ENCODE assay signal across 22 cellular contexts in genomic region chr10:70228503-70228902, GRCh38. TPM values are rescaled to one million over a fixed set of nuclear protein-coding genes. Genes with fewer than 3 reads are reported as not detected.
DNase-seq lines count a peak whose midpoint lies in the region; ATAC-seq, FAIRE-seq and TF ChIP-seq lines count a peak whose summit lies in the region.
"Had no signal": no experiment of that assay in that cellular context is flagged by ENCODE, and none has a peak within 500 bp of the region (broad histone marks: within the 10 kb centered on the region; RNA-seq: fewer than 3 reads in every experiment).

No MANE protein-coding gene starts in this region.

- H3K9me3 ChIP-seq in HepG2 (ENCODE audit: low read length) (no peaks in the 10 kb centered on the region), right lobe of liver (no peaks in the 10 kb centered on the region), GM12878 (replicated peaks; ENCODE audit: control insufficient read depth, insufficient read depth, low read length) (no peaks in the 10 kb centered on the region), mucosa of rectum (ENCODE audit: control insufficient read depth in 2 of 2, low read length in 2 of 2) (no peaks in the 10 kb centered on the region), vagina (no peaks in the 10 kb centered on the region)
- H3K9me3 ChIP-seq: gastroesophageal sphincter, mucosa of descending colon, neutrophil had no signal

- CTCF ChIA-PET in HepG2 (lab: Yijun Ruan, JAX; ENCODE audit: low intra/inter-chr PET ratio, low total read pairs), result no interaction called here
- CTCF ChIA-PET in GM12878 (lab: Yijun Ruan, JAX), result interaction anchor here (1.1 to 16.2 kb wide), 3 partner anchors 82 to 135 kb away, joined by 3 to 611 read pairs (median 41); partner anchors contain the start of gene TYSND1

- H3K4me1 ChIP-seq in HepG2 (ENCODE audit: insufficient read depth, low read length), result peaks cover 65% of the 10 kb centered on the region
- H3K4me1 ChIP-seq in right lobe of liver, result peaks cover 0 to 14% (median 3%) of the 10 kb centered on the region in 4 donors
- H3K4me1 ChIP-seq in GM12878 (ENCODE audit: control insufficient read depth, insufficient read depth, low read length), result peaks cover 4% of the 10 kb centered on the region
- peaks cover 16 to 24% of the 10 kb centered on the region in 2 donors for H3K4me1 ChIP-seq in mucosa of rectum (ENCODE audit: control insufficient read depth in 2 of 2, insufficient read depth in 2 of 2, low read length in 2 of 2)
- peaks cover 37% of the 10 kb centered on the region for H3K4me1 ChIP-seq in vagina

- H3K27ac ChIP-seq in HepG2 (ENCODE audit: extremely low read length, insufficient read depth, low read length) (no peak overlapping the region), right lobe of liver (no peak overlapping the region), GM12878 (ENCODE audit: control insufficient read depth, insufficient read depth) (peak overlapping the region; percentile 18; the same call in 1 of the 2 replicates), mucosa of rectum (ENCODE audit: low read depth in 2 of 2, low read length in 2 of 2) (peak overlapping the region; percentile 72 to 97), vagina (peak overlapping the region; percentile 40)
- H3K27ac ChIP-seq: neutrophil had no signal

- H3K9ac ChIP-seq in HepG2 (ENCODE audit: insufficient read depth, low read depth, low read length), result no peak overlapping the region
- H3K9ac ChIP-seq in GM12878 (ENCODE audit: control insufficient read depth, insufficient read depth, low read length), result peak overlapping the region; percentile 2; the same call in 1 of the 2 replicates
- H3K9ac ChIP-seq in mucosa of rectum (ENCODE audit: low read depth in 1 of 2, low read length in 2 of 2), result peak overlapping the region in 1 of 2 donors; percentile 58

- H3K4me2 ChIP-seq in HepG2 (ENCODE audit: low read depth, low read length), result 0 out of 2 replicates have a peak overlapping the region, but pooled peaks have one; percentile 8
- H3K4me2 ChIP-seq in GM12878 (ENCODE audit: control insufficient read depth, insufficient read depth), result peak overlapping the region; percentile 62

- in situ Hi-C loops in HepG2 (cut with HindIII; ENCODE audit: extremely low pct_ligation_motif_present, low pct_unique_long_range_greater_than_20kb) (no loop called here), GM12878 (cut with MboI) (loop anchor here (5.0 kb wide), 1 partner anchor 129 kb away; no protein-coding TSS in a partner anchor)

- no peak for FAIRE-seq in HepG2 (lab: Jason Lieb, UNC)
- FAIRE-seq in GM12878 (lab: Jason Lieb, UNC), result no peak

- POLR2A ChIA-PET in HepG2 (lab: Yijun Ruan, JAX) (interaction anchor here (1.3 to 1.7 kb wide), 2 partner anchors 58 to 136 kb away, joined by 3 to 5 read pairs; partner anchors contain the start of gene SAR1A), GM12878 (lab: Charles Lee) (interaction anchor here (3.3 kb wide), 1 partner anchor 135 kb away, joined by 14 read pairs; no protein-coding TSS in a partner anchor)

- ATAC-seq in HepG2 (no peak), right lobe of liver (no peak), GM12878 (no peak), GM19395 (IDR thresholded peaks at IDR 0.05; ENCODE audit: unreplicated experiment) (no peak)
- ATAC-seq: activated CD4-positive, alpha-beta T cell treated with anti-CD3 and anti-CD28 coated beads for 36 hours; stimulated activated naive CD8-positive, alpha-beta T cell treated with anti-CD3 and anti-CD28 coated beads, Interleukin-15, Interleukin-2, amounts not matched to agents 100 U/mL and 50 U/mL, for 24 hours had no signal

- WGBS in HepG2 (ENCODE audit: low lambda C conversion rate), result 77% methylated on average over 1 of the region's 1 CpG
- WGBS in right lobe of liver (ENCODE audit: insufficient coverage, low coverage, low lambda C conversion rate, missing lambda C conversion rate), result 70% methylated on average over 1 of the region's 1 CpG
- 41% methylated on average over 1 of the region's 1 CpG for WGBS in GM12878 (ENCODE audit: insufficient coverage, insufficient replicate concordance, low lambda C conversion rate, missing lambda C conversion rate)

- BruUV-seq in HepG2 (replicated peaks; lab: Mats Ljungman, UMichigan) (no TSS peak), GM12878 (replicated peaks; lab: Mats Ljungman, UMichigan) (no TSS peak)

- H3K27me3 ChIP-seq in HepG2 (ENCODE audit: control insufficient read depth in 1 of 2, insufficient read depth in 2 of 2, low read length in 2 of 2) (no peaks in the 10 kb centered on the region; a peak in 1 of 5 replicates), right lobe of liver (no peaks in the 10 kb centered on the region), GM12878 (replicated peaks in 1 of 2; ENCODE audit: control insufficient read depth in 2 of 2, insufficient read depth in 2 of 2, low read length in 1 of 2) (no peaks in the 10 kb centered on the region), mucosa of rectum (ENCODE audit: control insufficient read depth in 2 of 2, insufficient read depth in 2 of 2, low read length in 2 of 2) (no peaks in the 10 kb centered on the region), vagina (no peaks in the 10 kb centered on the region)
- H3K27me3 ChIP-seq: gastroesophageal sphincter, neutrophil had no signal

- TF ChIP-seq CTCF in HepG2 (CRISPR knock-in tag; IDR thresholded peaks at IDR 0.05) (no peak), right lobe of liver (IDR thresholded peaks at IDR 0.05) (no peak), GM12878 (IDR thresholded peaks at IDR 0.05 in 2 of 3, conservative IDR thresholded peaks at IDR 0.05 in 1 of 3; ENCODE audit: control insufficient read depth in 2 of 3, extremely low read depth in 1 of 3, insufficient read depth in 1 of 3, low read depth in 3 of 3, low read length in 3 of 3) (no peak), vagina (IDR thresholded peaks at IDR 0.05) (no peak), GM10266 (IDR thresholded peaks at IDR 0.05; ENCODE audit: control insufficient read depth, insufficient read depth, low read depth, missing control alignments) (no peak)

- peaks cover 12% of the 10 kb centered on the region; the same call in 1 of the 2 replicates for H4K20me1 ChIP-seq in HepG2 (ENCODE audit: insufficient read depth, low read length)
- H4K20me1 ChIP-seq in GM12878 (ENCODE audit: control insufficient read depth, insufficient read depth), result no peaks in the 10 kb centered on the region

- no peak overlapping the region for H3K4me3 ChIP-seq in HepG2 (replicated peaks in 1 of 3; ENCODE audit: insufficient read depth in 1 of 3, low read depth in 2 of 3, low read length in 3 of 3)
- H3K4me3 ChIP-seq in right lobe of liver, result no peak overlapping the region
- peak overlapping the region; percentile 28; the same call in 1 of the 2 replicates for H3K4me3 ChIP-seq in GM12878
- H3K4me3 ChIP-seq in mucosa of rectum (ENCODE audit: low read length in 2 of 2), result peak overlapping the region; percentile 17 to 37
- H3K4me3 ChIP-seq in vagina, result no peak overlapping the region
- H3K4me3 ChIP-seq: gastroesophageal sphincter, mucosa of descending colon had no signal

- no peak for DNase-seq in HepG2 (ENCODE audit: low spot score)
- DNase-seq in right lobe of liver, result no peak
- DNase-seq in GM12878 (ENCODE audit: low read depth, low spot score), result no peak
- no peak for DNase-seq in vagina (ENCODE audit: extremely low spot score in 2 of 2)
- DNase-seq in stimulated activated naive CD4-positive, alpha-beta T cell treated with Interleukin-2 at 50 U/mL for 16 hours (lab: John Stamatoyannopoulos, UW), result no peak
- DNase-seq in GM10266 (ENCODE audit: extremely low spot score), result no peak
- DNase-seq: activated CD4-positive, alpha-beta T cell treated with anti-CD3 and anti-CD28 coated beads for 36 hours; activated CD8-positive, alpha-beta memory T cell treated with anti-CD3 and anti-CD28 coated beads, Interleukin-2, amount 50 U/mL, for 4 hours; activated naive CD4-positive, alpha-beta T cell; CD8-positive, alpha-beta memory T cell; cortex of kidney; DMS79 treated with DMSO at 0.1 percent for 48 hours; H9; MV-4-11; NCI-H82; right cardiac atrium; stimulated activated naive CD8-positive, alpha-beta T cell treated with anti-CD3 and anti-CD28 coated beads, Interleukin-15, Interleukin-2, amounts not matched to agents 100 U/mL and 50 U/mL, for 24 hours had no signal

- TF ChIP-seq RAD21 in HepG2 (CRISPR knock-in tag; IDR thresholded peaks at IDR 0.05) (no peak), GM12878 (IDR thresholded peaks at IDR 0.05; ENCODE audit: insufficient read depth, low read depth, low read length) (no peak)

- no peak overlapping the region for H2AFZ ChIP-seq in HepG2 (ENCODE audit: low read length)
- no peak overlapping the region for H2AFZ ChIP-seq in GM12878 (ENCODE audit: control insufficient read depth, low read depth, low read length)

- peaks cover 84% of the 10 kb centered on the region for H3K79me2 ChIP-seq in HepG2 (ENCODE audit: insufficient read depth, low read length)
- peaks cover 95% of the 10 kb centered on the region for H3K79me2 ChIP-seq in GM12878 (ENCODE audit: control insufficient read depth, insufficient read depth, low read length)

- RAD21 ChIA-PET in GM12878 (lab: Charles Lee; ENCODE audit: unreplicated experiment), result interaction anchor here (1.0 to 18.9 kb wide), 2 partner anchors 82 to 133 kb away, joined by 3 to 675 read pairs; partner anchors contain the start of gene TYSND1

- no peak for TF ChIP-seq EP300 in HepG2 (IDR thresholded peaks at IDR 0.05; ENCODE audit: low read depth in 2 of 2, low read length in 2 of 2)
- TF ChIP-seq EP300 in HepG2 (CRISPR knock-in tag; IDR thresholded peaks at IDR 0.05; ENCODE audit: borderline replicate concordance), result no peak
- no peak for TF ChIP-seq EP300 in GM12878 (IDR thresholded peaks at IDR 0.05; ENCODE audit: borderline replicate concordance in 1 of 2, control insufficient read depth in 1 of 2, low read depth in 2 of 2, low read length in 2 of 2)

- intact Hi-C loops in HepG2 (cut with micrococcal nuclease; ENCODE audit: unreplicated experiment), result no loop called here
- intact Hi-C loops in right lobe of liver (cut with DNase I), result no loop called here
- intact Hi-C loops in GM12878 (cut with micrococcal nuclease; ENCODE audit: unreplicated experiment), result no loop called here
- intact Hi-C loops in vagina (cut with DNase I), result no loop called here

- H3K36me3 ChIP-seq in HepG2 (replicated peaks in 1 of 2; ENCODE audit: control insufficient read depth in 1 of 2, insufficient read depth in 2 of 2, low read length in 2 of 2) (peaks cover 2 to 31% of the 10 kb centered on the region in 2 experiments), right lobe of liver (peaks cover 0 to 14% (median 0%) of the 10 kb centered on the region in 4 donors), GM12878 (ENCODE audit: control insufficient read depth in 2 of 2, insufficient read depth in 2 of 2, low read length in 1 of 2) (peaks cover 0 to 21% of the 10 kb centered on the region in 2 experiments), mucosa of rectum (ENCODE audit: control insufficient read depth in 2 of 2, insufficient read depth in 2 of 2, low read length in 2 of 2) (no peaks in the 10 kb centered on the region), vagina (no peaks in the 10 kb centered on the region)
- H3K36me3 ChIP-seq: neutrophil had no signal

- TF ChIP-seq POLR2A in HepG2 (IDR thresholded peaks at IDR 0.05; ENCODE audit: insufficient read depth in 1 of 2, low read depth in 2 of 2, low read length in 2 of 2), result no peak
- TF ChIP-seq POLR2A in right lobe of liver (IDR thresholded peaks at IDR 0.05), result no peak
- no peak for TF ChIP-seq POLR2A in GM12878 (IDR thresholded peaks at IDR 0.05; ENCODE audit: low read depth, low read length)
- TF ChIP-seq POLR2A in vagina (IDR thresholded peaks at IDR 0.05), result no peak

- SMC1A ChIA-PET in GM12878 (lab: Charles Lee; ENCODE audit: uncharacterized antibody, unreplicated experiment), result interaction anchor here (1.0 to 14.1 kb wide), 8 partner anchors 9 to 153 kb away, joined by 3 to 408 read pairs (median 6); no protein-coding TSS in a partner anchor

RNA-seq across cellular contexts. Expression of gene PPA1, which starts 4.7 kb away (rescaled TPM):
- total RNA-seq in HepG2 (2016; rRNA removed; fragmentation: Illumina TruSeq; extraction: Trizol) (250 and 371 TPM in 2 replicates), right lobe of liver (100 to 1,000 TPM in 3 of 6 experiments, 10 to 100 TPM in 3; 64.8 to 133 (median 95.7) TPM), GM12878 (2014; rRNA removed) (297 and 344 TPM in 2 replicates), GM12878 (2014; rRNA removed; fragmentation: Illumina TruSeq; extraction: Trizol) (334 and 338 TPM in 2 replicates), GM12878 (2021) (254 and 260 TPM in 2 replicates), vagina (79.3 TPM)
- total RNA-seq in HepG2 (2016; cell fraction: cytosol; rRNA removed; fragmentation: Illumina TruSeq; extraction: Trizol; ENCODE audit: low read depth), result 82.0 and 100 TPM in 2 replicates
- total RNA-seq in HepG2 (2016; cell fraction: insoluble cytoplasmic fraction; rRNA removed; fragmentation: Illumina TruSeq; extraction: Trizol), result 255 and 390 TPM in 2 replicates
- total RNA-seq in HepG2 (2016; cell fraction: membrane; rRNA removed; fragmentation: Illumina TruSeq; extraction: Trizol), result 165 and 176 TPM in 2 replicates
- total RNA-seq in HepG2 (2016; cell fraction: nucleus; rRNA removed; fragmentation: Illumina TruSeq; extraction: Trizol), result 97.3 and 103 TPM in 2 replicates
- polyA plus RNA-seq in HepG2 (2011; rRNA removed) (104 and 136 TPM in 2 replicates), GM12878 (2011; rRNA removed) (452 and 655 TPM in 2 replicates), GM12878 (2014; fragmentation: Illumina TruSeq; extraction: Trizol) (296 and 362 TPM in 2 replicates), GM12878 (2014; fragmentation: Nextera tagmentation; extraction: Ambion mirVana) (100 to 1,000 TPM; 224 to 386 TPM), GM12878 (2014; rRNA removed) (346 and 396 TPM in 2 replicates), GM12878 (2016; fragmentation: Nextera tagmentation; extraction: Ambion mirVana) (100 to 1,000 TPM; 353 to 365 TPM)
- 79.2 and 103 TPM in 2 replicates for polyA plus RNA-seq in HepG2 (2011; cell fraction: cytosol; rRNA removed)
- polyA plus RNA-seq in HepG2 (2011; cell fraction: nucleus; rRNA removed), result 29.6 and 38.4 TPM in 2 replicates
- polyA plus RNA-seq in HepG2 (2012), result 160 and 173 TPM in 2 replicates
- 83.3 and 87.7 TPM in 2 replicates for polyA plus RNA-seq in HepG2 (2016; cell fraction: cytosol; fragmentation: Illumina TruSeq; extraction: Trizol; ENCODE audit: low read depth)
- 345 and 373 TPM in 2 replicates for polyA plus RNA-seq in HepG2 (2016; cell fraction: insoluble cytoplasmic fraction; fragmentation: Illumina TruSeq; extraction: Trizol; ENCODE audit: low read depth)
- 131 and 143 TPM in 2 replicates for polyA plus RNA-seq in HepG2 (2016; cell fraction: membrane; fragmentation: Illumina TruSeq; extraction: Trizol; ENCODE audit: low read depth)
- polyA plus RNA-seq in HepG2 (2016; cell fraction: nucleus; fragmentation: Illumina TruSeq; extraction: Trizol; ENCODE audit: insufficient read depth, low read depth), result 129 and 132 TPM in 2 replicates
- polyA minus RNA-seq in HepG2 (2011; rRNA and poly(A)+ RNA removed; ENCODE audit: low replicate concordance), result 27.3 and 92.0 TPM in 2 replicates
- 75.4 and 86.8 TPM in 2 replicates for polyA minus RNA-seq in HepG2 (2011; cell fraction: cytosol; rRNA and poly(A)+ RNA removed)
- polyA minus RNA-seq in HepG2 (2011; cell fraction: nucleus; rRNA and poly(A)+ RNA removed), result 78.9 and 82.8 TPM in 2 replicates
- 131 and 145 TPM in 2 replicates for total RNA-seq in GM12878 (2013; cell fraction: nucleolus; rRNA removed)
- polyA plus RNA-seq in GM12878 (2011; ENCODE audit: low read depth), result 197 TPM
- 191 and 218 TPM in 2 replicates for polyA plus RNA-seq in GM12878 (2011; cell fraction: cytosol; rRNA removed)
- 159 and 213 TPM in 2 replicates for polyA plus RNA-seq in GM12878 (2011; cell fraction: nucleus; rRNA removed)
- polyA plus RNA-seq in GM12878 (2012), result 207 and 266 TPM in 2 replicates
- polyA minus RNA-seq in GM12878 (2011; rRNA and poly(A)+ RNA removed), result 181 and 246 TPM in 2 replicates
- polyA minus RNA-seq in GM12878 (2011; cell fraction: cytosol; rRNA and poly(A)+ RNA removed), result 70.8 and 76.2 TPM in 2 replicates
- polyA minus RNA-seq in GM12878 (2011; cell fraction: nucleus; rRNA and poly(A)+ RNA removed), result 44.1 and 89.6 TPM in 2 replicates

RNA-seq across cellular contexts. Expression of gene NPFFR1, which starts 55.3 kb away (rescaled TPM):
- total RNA-seq in HepG2 (2016; rRNA removed; fragmentation: Illumina TruSeq; extraction: Trizol) (under 0.01 TPM in 1 of 2 replicates, not detected in the other), right lobe of liver (not detected), GM12878 (2014; rRNA removed) (not detected in 2 replicates), GM12878 (2014; rRNA removed; fragmentation: Illumina TruSeq; extraction: Trizol) (not detected in 2 replicates), GM12878 (2021) (not detected in 2 replicates), vagina (not detected)
- under 0.01 TPM in 1 of 2 replicates, not detected in the other for total RNA-seq in HepG2 (2016; cell fraction: cytosol; rRNA removed; fragmentation: Illumina TruSeq; extraction: Trizol; ENCODE audit: low read depth)
- total RNA-seq in HepG2 (2016; cell fraction: insoluble cytoplasmic fraction; rRNA removed; fragmentation: Illumina TruSeq; extraction: Trizol), result 0.02 TPM in 1 of 2 replicates, not detected in the other
- not detected in 2 replicates for total RNA-seq in HepG2 (2016; cell fraction: membrane; rRNA removed; fragmentation: Illumina TruSeq; extraction: Trizol)
- total RNA-seq in HepG2 (2016; cell fraction: nucleus; rRNA removed; fragmentation: Illumina TruSeq; extraction: Trizol), result not detected in 2 replicates
- polyA plus RNA-seq in HepG2 (2011; rRNA removed) (not detected in 2 replicates), GM12878 (2011; rRNA removed) (0.01 TPM in 1 of 2 replicates, not detected in the other), GM12878 (2014; fragmentation: Illumina TruSeq; extraction: Trizol) (not detected in 2 replicates), GM12878 (2014; fragmentation: Nextera tagmentation; extraction: Ambion mirVana) (not detected), GM12878 (2014; rRNA removed) (not detected in 2 replicates), GM12878 (2016; fragmentation: Nextera tagmentation; extraction: Ambion mirVana) (under 1 TPM in 1 of 2 experiments, not detected in 1; 0.03 TPM)
- polyA plus RNA-seq in HepG2 (2011; cell fraction: cytosol; rRNA removed), result not detected in 2 replicates
- polyA plus RNA-seq in HepG2 (2011; cell fraction: nucleus; rRNA removed), result 0.02 TPM in 1 of 2 replicates, not detected in the other
- not detected in 2 replicates for polyA plus RNA-seq in HepG2 (2012)
- 0.01 and 0.02 TPM in 2 replicates for polyA plus RNA-seq in HepG2 (2016; cell fraction: cytosol; fragmentation: Illumina TruSeq; extraction: Trizol; ENCODE audit: low read depth)
- not detected in 2 replicates for polyA plus RNA-seq in HepG2 (2016; cell fraction: insoluble cytoplasmic fraction; fragmentation: Illumina TruSeq; extraction: Trizol; ENCODE audit: low read depth)
- not detected in 2 replicates for polyA plus RNA-seq in HepG2 (2016; cell fraction: membrane; fragmentation: Illumina TruSeq; extraction: Trizol; ENCODE audit: low read depth)
- not detected in 2 replicates for polyA plus RNA-seq in HepG2 (2016; cell fraction: nucleus; fragmentation: Illumina TruSeq; extraction: Trizol; ENCODE audit: insufficient read depth, low read depth)
- polyA minus RNA-seq in HepG2 (2011; rRNA and poly(A)+ RNA removed; ENCODE audit: low replicate concordance), result not detected in 2 replicates
- polyA minus RNA-seq in HepG2 (2011; cell fraction: cytosol; rRNA and poly(A)+ RNA removed), result not detected in 2 replicates
- polyA minus RNA-seq in HepG2 (2011; cell fraction: nucleus; rRNA and poly(A)+ RNA removed), result under 0.01 TPM in 1 of 2 replicates, not detected in the other
- 0.06 and 0.07 TPM in 2 replicates for total RNA-seq in GM12878 (2013; cell fraction: nucleolus; rRNA removed)
- not detected for polyA plus RNA-seq in GM12878 (2011; ENCODE audit: low read depth)
- polyA plus RNA-seq in GM12878 (2011; cell fraction: cytosol; rRNA removed), result not detected in 2 replicates
- polyA plus RNA-seq in GM12878 (2011; cell fraction: nucleus; rRNA removed), result 0.01 TPM in 1 of 2 replicates, not detected in the other
- polyA plus RNA-seq in GM12878 (2012), result not detected in 2 replicates
- not detected in 2 replicates for polyA minus RNA-seq in GM12878 (2011; rRNA and poly(A)+ RNA removed)
- polyA minus RNA-seq in GM12878 (2011; cell fraction: cytosol; rRNA and poly(A)+ RNA removed), result not detected in 2 replicates
- polyA minus RNA-seq in GM12878 (2011; cell fraction: nucleus; rRNA and poly(A)+ RNA removed), result not detected in 2 replicates
- total RNA-seq: activated CD4-positive, alpha-beta T cell treated with anti-CD3 and anti-CD28 coated beads for 36 hours; CD8-positive, alpha-beta memory T cell; H9 had no signal
- polyA plus RNA-seq: CD8-positive, alpha-beta memory T cell had no signal

RNA-seq across cellular contexts. Expression of gene SAR1A, which starts 58.2 kb away (rescaled TPM):
- total RNA-seq in HepG2 (2016; rRNA removed; fragmentation: Illumina TruSeq; extraction: Trizol) (104 and 117 TPM in 2 replicates), right lobe of liver (10 to 100 TPM; 35.3 to 77.5 (median 61.0) TPM), GM12878 (2014; rRNA removed) (45.4 and 60.3 TPM in 2 replicates), GM12878 (2014; rRNA removed; fragmentation: Illumina TruSeq; extraction: Trizol) (52.7 and 54.7 TPM in 2 replicates), GM12878 (2021) (77.3 and 81.3 TPM in 2 replicates), vagina (57.9 TPM)
- 53.7 and 67.8 TPM in 2 replicates for total RNA-seq in HepG2 (2016; cell fraction: cytosol; rRNA removed; fragmentation: Illumina TruSeq; extraction: Trizol; ENCODE audit: low read depth)
- total RNA-seq in HepG2 (2016; cell fraction: insoluble cytoplasmic fraction; rRNA removed; fragmentation: Illumina TruSeq; extraction: Trizol), result 98.6 and 118 TPM in 2 replicates
- total RNA-seq in HepG2 (2016; cell fraction: membrane; rRNA removed; fragmentation: Illumina TruSeq; extraction: Trizol), result 40.3 and 46.7 TPM in 2 replicates
- 88.9 and 106 TPM in 2 replicates for total RNA-seq in HepG2 (2016; cell fraction: nucleus; rRNA removed; fragmentation: Illumina TruSeq; extraction: Trizol)
- polyA plus RNA-seq in HepG2 (2011; rRNA removed) (42.7 and 51.4 TPM in 2 replicates), GM12878 (2011; rRNA removed) (85.0 and 101 TPM in 2 replicates), GM12878 (2014; fragmentation: Illumina TruSeq; extraction: Trizol) (54.8 and 55.6 TPM in 2 replicates), GM12878 (2014; fragmentation: Nextera tagmentation; extraction: Ambion mirVana) (10 to 100 TPM; 69.4 to 81.1 TPM), GM12878 (2014; rRNA removed) (29.3 and 33.2 TPM in 2 replicates), GM12878 (2016; fragmentation: Nextera tagmentation; extraction: Ambion mirVana) (10 to 100 TPM; 58.0 to 62.2 TPM)
- polyA plus RNA-seq in HepG2 (2011; cell fraction: cytosol; rRNA removed), result 18.7 and 26.3 TPM in 2 replicates
- 20.6 and 21.6 TPM in 2 replicates for polyA plus RNA-seq in HepG2 (2011; cell fraction: nucleus; rRNA removed)
- polyA plus RNA-seq in HepG2 (2012), result 43.4 and 54.2 TPM in 2 replicates
- polyA plus RNA-seq in HepG2 (2016; cell fraction: cytosol; fragmentation: Illumina TruSeq; extraction: Trizol; ENCODE audit: low read depth), result 17.3 and 19.4 TPM in 2 replicates
- 65.1 and 69.7 TPM in 2 replicates for polyA plus RNA-seq in HepG2 (2016; cell fraction: insoluble cytoplasmic fraction; fragmentation: Illumina TruSeq; extraction: Trizol; ENCODE audit: low read depth)
- polyA plus RNA-seq in HepG2 (2016; cell fraction: membrane; fragmentation: Illumina TruSeq; extraction: Trizol; ENCODE audit: low read depth), result 14.1 and 16.4 TPM in 2 replicates
- polyA plus RNA-seq in HepG2 (2016; cell fraction: nucleus; fragmentation: Illumina TruSeq; extraction: Trizol; ENCODE audit: insufficient read depth, low read depth), result 125 and 135 TPM in 2 replicates
- 86.9 and 186 TPM in 2 replicates for polyA minus RNA-seq in HepG2 (2011; rRNA and poly(A)+ RNA removed; ENCODE audit: low replicate concordance)
- polyA minus RNA-seq in HepG2 (2011; cell fraction: cytosol; rRNA and poly(A)+ RNA removed), result 41.2 and 47.2 TPM in 2 replicates
- polyA minus RNA-seq in HepG2 (2011; cell fraction: nucleus; rRNA and poly(A)+ RNA removed), result 43.6 and 52.5 TPM in 2 replicates
- 36.4 and 40.0 TPM in 2 replicates for total RNA-seq in GM12878 (2013; cell fraction: nucleolus; rRNA removed)
- 31.2 TPM for polyA plus RNA-seq in GM12878 (2011; ENCODE audit: low read depth)
- polyA plus RNA-seq in GM12878 (2011; cell fraction: cytosol; rRNA removed), result 21.4 and 21.6 TPM in 2 replicates
- 17.8 and 20.3 TPM in 2 replicates for polyA plus RNA-seq in GM12878 (2011; cell fraction: nucleus; rRNA removed)
- polyA plus RNA-seq in GM12878 (2012), result 32.0 and 39.5 TPM in 2 replicates
- 40.6 and 76.1 TPM in 2 replicates for polyA minus RNA-seq in GM12878 (2011; rRNA and poly(A)+ RNA removed)
- polyA minus RNA-seq in GM12878 (2011; cell fraction: cytosol; rRNA and poly(A)+ RNA removed), result 18.6 and 25.1 TPM in 2 replicates
- polyA minus RNA-seq in GM12878 (2011; cell fraction: nucleus; rRNA and poly(A)+ RNA removed), result 10.0 and 14.1 TPM in 2 replicates

Comparison
In these comparisons a context has a peak if more than half of its experiments do, and no peak if none do; other contexts are left out.
1. H3K27ac ChIP-seq: peak in GM12878 (single experiment), mucosa of rectum (2 of 2) and vagina (single experiment); none in HepG2 (single experiment) and right lobe of liver (0 of 3).
2. H3K4me3 ChIP-seq: peak in GM12878 (single experiment) and mucosa of rectum (2 of 2); none in HepG2 (0 of 3), right lobe of liver (0 of 3) and vagina (0 of 2).